Comparison of ENCODE assay signal across 2 cellular contexts in genomic region chr22:37123649-37124048, GRCh38.
TF ChIP-seq lines count a peak whose summit lies in the region.

No MANE protein-coding gene starts in this region.

TF ChIP-seq in SK-N-SH, 30 proteins besides CTCF, POLR2A, EP300 and RAD21 (continued from another document):
- TF ChIP-seq REST (IDR thresholded peaks at IDR 0.05; ENCODE audit: low read depth, low read length): no peak
- TF ChIP-seq ZBTB33 (IDR thresholded peaks at IDR 0.05; ENCODE audit: borderline replicate concordance, low read depth): no peak
- no peak for TF ChIP-seq SMC3 (IDR thresholded peaks at IDR 0.05; ENCODE audit: low read depth, low read length)
- no peak for TF ChIP-seq NRF1 (IDR thresholded peaks at IDR 0.05; ENCODE audit: low read depth, low read length)
- TF ChIP-seq CHD2 (IDR thresholded peaks at IDR 0.05; ENCODE audit: low read length, partially characterized antibody): no peak
- TF ChIP-seq ELF1 (IDR thresholded peaks at IDR 0.05): no peak
- TF ChIP-seq FOXM1 (IDR thresholded peaks at IDR 0.05; ENCODE audit: low read depth): no peak
- TF ChIP-seq NFIC (IDR thresholded peaks at IDR 0.05; ENCODE audit: borderline replicate concordance): no peak
- TF ChIP-seq RCOR1 (IDR thresholded peaks at IDR 0.05; ENCODE audit: low read length): no peak
- no peak for TF ChIP-seq TEAD4 (IDR thresholded peaks at IDR 0.05; ENCODE audit: borderline replicate concordance, insufficient read depth)
- no peak for TF ChIP-seq MEF2A (IDR thresholded peaks at IDR 0.05; ENCODE audit: borderline replicate concordance, low read depth)
- TF ChIP-seq FOXJ3 (CRISPR knock-in tag; IDR thresholded peaks at IDR 0.05): no peak
- TF ChIP-seq USF2 (IDR thresholded peaks at IDR 0.05; ENCODE audit: borderline replicate concordance, low read depth, low read length): no peak

TF ChIP-seq in SK-N-SH treated with all-trans-retinoic acid at 6 μM for 48 hours, 23 proteins besides CTCF, POLR2A, EP300 and RAD21 (continued from another document):
- TF ChIP-seq TSHZ2 (CRISPR knock-in tag; IDR thresholded peaks at IDR 0.05) (no peak), TOX (CRISPR knock-in tag; IDR thresholded peaks at IDR 0.05; ENCODE audit: borderline replicate concordance) (no peak), ESRRG (CRISPR knock-in tag; IDR thresholded peaks at IDR 0.05) (no peak), ISL1 (CRISPR knock-in tag; IDR thresholded peaks at IDR 0.05) (no peak), RARB (CRISPR knock-in tag; IDR thresholded peaks at IDR 0.05) (no peak), CREB5 (CRISPR knock-in tag; IDR thresholded peaks at IDR 0.05; ENCODE audit: low read depth) (no peak), ZC3H10 (CRISPR knock-in tag; IDR thresholded peaks at IDR 0.05) (no peak), ZFP30 (CRISPR knock-in tag; IDR thresholded peaks at IDR 0.05) (no peak), ZNF8 (CRISPR knock-in tag; IDR thresholded peaks at IDR 0.05) (no peak), ZNF70 (CRISPR knock-in tag; IDR thresholded peaks at IDR 0.05) (no peak)
